8 cellular contexts compared by ENCODE assay signal in the genomic region with DNA sequence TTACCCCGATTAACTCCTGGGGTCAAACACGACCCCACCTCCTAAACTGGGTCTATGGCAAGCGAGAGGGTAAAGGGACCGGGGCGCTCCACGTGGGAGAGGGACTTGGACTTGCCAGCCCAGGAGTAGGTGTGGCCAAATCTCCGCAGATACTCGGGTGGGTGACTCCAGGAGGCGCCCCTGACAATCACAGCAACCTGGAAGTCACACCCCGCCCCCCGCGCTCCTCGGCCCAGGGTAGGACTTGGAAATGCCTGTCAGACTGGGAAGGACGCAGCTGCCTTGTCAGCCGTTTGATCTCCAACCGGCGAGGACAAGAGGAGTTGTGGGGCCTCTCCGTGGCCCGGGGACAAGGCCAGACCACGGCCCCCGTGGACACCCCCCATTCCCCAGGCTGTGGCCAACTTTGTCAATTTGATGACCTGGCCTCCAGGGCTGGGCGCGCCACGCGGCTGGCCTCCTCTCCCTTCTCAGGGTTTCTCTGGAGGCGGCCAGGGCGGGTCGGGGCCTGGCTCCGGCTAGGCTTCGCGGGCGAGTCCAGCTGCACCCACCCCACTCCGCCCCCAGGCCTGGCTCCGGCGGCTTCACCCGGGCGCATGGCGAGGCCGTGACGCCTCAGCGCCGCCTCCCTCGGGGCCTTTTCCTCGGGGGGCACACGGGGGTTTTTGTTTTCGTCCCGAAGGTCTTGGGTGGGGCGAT. TPM values are rescaled to one million over a fixed set of nuclear protein-coding genes. Genes with fewer than 3 reads are reported as not detected.
DNase-seq lines count a peak whose midpoint lies in the region; ATAC-seq, FAIRE-seq and TF ChIP-seq lines count a peak whose summit lies in the region.

No MANE protein-coding gene starts in this region.

- peak overlapping the region; percentile 95 for H3K27ac Mint-ChIP-seq in activated T-cell treated with anti-CD3 and anti-CD28 coated beads, Interleukin-2, amount 50 U/mL, for 24 hours
- H3K27ac Mint-ChIP-seq in stimulated activated naive CD8-positive, alpha-beta T cell treated with anti-CD3 and anti-CD28 coated beads, Interleukin-15, Interleukin-2, amounts not matched to agents 100 ng/mL and 50 ng/mL, for 24 hours, result peak overlapping the region; percentile 97

- H3K4me1 Mint-ChIP-seq in activated T-cell treated with anti-CD3 and anti-CD28 coated beads, Interleukin-2, amount 50 U/mL, for 24 hours (ENCODE audit: low read depth), result peaks cover 47% of the 10 kb centered on the region
- H3K4me1 Mint-ChIP-seq in stimulated activated naive CD8-positive, alpha-beta T cell treated with anti-CD3 and anti-CD28 coated beads, Interleukin-15, Interleukin-2, amounts not matched to agents 100 ng/mL and 50 ng/mL, for 24 hours (ENCODE audit: low read depth), result peaks cover 45% of the 10 kb centered on the region

- no peaks in the 10 kb centered on the region for H3K9me3 Mint-ChIP-seq in activated T-cell treated with anti-CD3 and anti-CD28 coated beads, Interleukin-2, amount 50 U/mL, for 24 hours
- no peaks in the 10 kb centered on the region for H3K9me3 Mint-ChIP-seq in stimulated activated naive CD8-positive, alpha-beta T cell treated with anti-CD3 and anti-CD28 coated beads, Interleukin-15, Interleukin-2, amounts not matched to agents 100 ng/mL and 50 ng/mL, for 24 hours

- H3K36me3 Mint-ChIP-seq in activated T-cell treated with anti-CD3 and anti-CD28 coated beads, Interleukin-2, amount 50 U/mL, for 24 hours (ENCODE audit: low read depth), result peaks cover 25% of the 10 kb centered on the region
- H3K36me3 Mint-ChIP-seq in stimulated activated naive CD8-positive, alpha-beta T cell treated with anti-CD3 and anti-CD28 coated beads, Interleukin-15, Interleukin-2, amounts not matched to agents 100 ng/mL and 50 ng/mL, for 24 hours (ENCODE audit: low read depth), result peaks cover 12% of the 10 kb centered on the region

- DNase-seq in activated T-cell treated with anti-CD3 and anti-CD28 coated beads, Interleukin-2, amount 50 U/mL, for 24 hours, result peak; percentile 84
- peak; percentile 77 for DNase-seq in kidney
- DNase-seq in pons (ENCODE audit: low spot score), result no peak

- H3K9ac ChIP-seq in BLaER1 (peak overlapping the region; percentile 78), Loucy (ENCODE audit: low read depth, low read length, poor library complexity, severe bottlenecking) (peak overlapping the region; percentile 82), kidney (ENCODE audit: low read length in 2 of 2) (peak overlapping the region in 1 of 2 donors; percentile 12)

- H3K27me3 Mint-ChIP-seq in activated T-cell treated with anti-CD3 and anti-CD28 coated beads, Interleukin-2, amount 50 U/mL, for 24 hours, result no peaks in the 10 kb centered on the region
- peaks cover 14% of the 10 kb centered on the region for H3K27me3 Mint-ChIP-seq in stimulated activated naive CD8-positive, alpha-beta T cell treated with anti-CD3 and anti-CD28 coated beads, Interleukin-15, Interleukin-2, amounts not matched to agents 100 ng/mL and 50 ng/mL, for 24 hours

- peaks cover 100% of the 10 kb centered on the region for H3K27me3 ChIP-seq in BLaER1
- no peaks in the 10 kb centered on the region for H3K27me3 ChIP-seq in Loucy (ENCODE audit: insufficient read depth, low read length, poor library complexity, severe bottlenecking)

- peaks cover 34% of the 10 kb centered on the region for H3K4me1 ChIP-seq in BLaER1
- peaks cover 26% of the 10 kb centered on the region for H3K4me1 ChIP-seq in Loucy (ENCODE audit: insufficient read depth, low read length, poor library complexity, severe bottlenecking)
- H3K4me1 ChIP-seq in kidney (ENCODE audit: control insufficient read depth in 1 of 2, insufficient read depth in 1 of 2, low read depth in 1 of 2, low read length in 2 of 2), result peaks cover 0 to 15% of the 10 kb centered on the region in 2 donors

- H3K36me3 ChIP-seq in BLaER1, result no peaks in the 10 kb centered on the region
- no peaks in the 10 kb centered on the region for H3K36me3 ChIP-seq in Loucy (ENCODE audit: insufficient read depth, low read length)
- no peaks in the 10 kb centered on the region for H3K36me3 ChIP-seq in kidney (ENCODE audit: control insufficient read depth in 1 of 2, insufficient read depth in 2 of 2, low read length in 2 of 2)

- H4K20me1 ChIP-seq in BLaER1, result peaks cover 37% of the 10 kb centered on the region
- H4K20me1 ChIP-seq in Loucy (ENCODE audit: insufficient read depth, low read length, poor library complexity, severe bottlenecking), result peaks cover 14% of the 10 kb centered on the region

- H3F3A ChIP-seq in Loucy (ENCODE audit: low read depth), result peaks cover 6% of the 10 kb centered on the region; the same call in 1 of the 2 replicates

- no peak for ATAC-seq in HG02840 (IDR thresholded peaks at IDR 0.05; ENCODE audit: low FRiP score, unreplicated experiment)
- ATAC-seq in HG03469 (IDR thresholded peaks at IDR 0.05; ENCODE audit: unreplicated experiment), result no peak

- H3K4me3 Mint-ChIP-seq in activated T-cell treated with anti-CD3 and anti-CD28 coated beads, Interleukin-2, amount 50 U/mL, for 24 hours, result peak overlapping the region; percentile 99
- peak overlapping the region; percentile 95 for H3K4me3 Mint-ChIP-seq in stimulated activated naive CD8-positive, alpha-beta T cell treated with anti-CD3 and anti-CD28 coated beads, Interleukin-15, Interleukin-2, amounts not matched to agents 100 ng/mL and 50 ng/mL, for 24 hours

- H3K27ac ChIP-seq in BLaER1 (peak overlapping the region; percentile 86), kidney (ENCODE audit: low read depth in 2 of 2, low read length in 2 of 2) (no peak overlapping the region)

- H3K9me2 ChIP-seq in Loucy (replicated peaks; ENCODE audit: low read depth, low read length), result no peaks in the 10 kb centered on the region

- H3K4me2 ChIP-seq in BLaER1 (peak overlapping the region; percentile 84), Loucy (ENCODE audit: low read depth, low read length, poor library complexity, severe bottlenecking) (peak overlapping the region; percentile 80)

- H3K9me3 ChIP-seq in BLaER1 (no peaks in the 10 kb centered on the region), Loucy (ENCODE audit: insufficient read depth, low read depth, low read length) (no peaks in the 10 kb centered on the region), kidney (ENCODE audit: control insufficient read depth in 1 of 2, low read length in 2 of 2) (no peaks in the 10 kb centered on the region)

- H3K79me2 ChIP-seq in Loucy (ENCODE audit: insufficient read depth, low read length), result peaks cover 35% of the 10 kb centered on the region

- no peak for FAIRE-seq in kidney (lab: Jason Lieb, UNC)

- intact Hi-C loops in kidney (cut with DNase I), result no loop called here

- peak overlapping the region; percentile 81 for H3K4me3 ChIP-seq in BLaER1
- H3K4me3 ChIP-seq in Loucy (ENCODE audit: low read length, poor library complexity, severe bottlenecking), result peak overlapping the region; percentile 80
- peak overlapping the region in 1 of 2 donors; percentile 54 for H3K4me3 ChIP-seq in kidney (ENCODE audit: low read length in 2 of 2)

- peak overlapping the region; percentile 95 for H2AFZ ChIP-seq in Loucy (ENCODE audit: low read length)

- TF ChIP-seq CTCF in Loucy (conservative IDR thresholded peaks at IDR 0.05; ENCODE audit: low read length) (no peak), kidney (IDR thresholded peaks at IDR 0.05; ENCODE audit: borderline replicate concordance, extremely low read depth, insufficient read depth) (no peak)

RNA-seq across cellular contexts. Expression of gene BCL11B, which starts 1.2 kb away (rescaled TPM):
- total RNA-seq in kidney, result 3.3 TPM
- 0.13 TPM for polyA plus RNA-seq in kidney (ENCODE audit: insufficient read depth, low read depth, low replicate concordance)
